Comparison of ENCODE assay signal across 9 cellular contexts in genomic region chr4:56978750-56979303, GRCh38. TPM values are rescaled to one million over a fixed set of nuclear protein-coding genes. Genes with fewer than 3 reads are reported as not detected.
DNase-seq lines count a peak whose midpoint lies in the region; ATAC-seq, FAIRE-seq and TF ChIP-seq lines count a peak whose summit lies in the region.
"Had no signal": no experiment of that assay in that cellular context is flagged by ENCODE, and none has a peak within 500 bp of the region (broad histone marks: within the 10 kb centered on the region; RNA-seq: fewer than 3 reads in every experiment).

POLR2B (plus strand) TSS chr4:56978896; CDS start chr4:56978986, 90 bp downstream.

- DNase-seq in AG08396 (ENCODE audit: low spot score) = peak; percentile 91
- peak; percentile 77 for DNase-seq in NCI-H345 treated with DMSO at 0.1 percent for 48 hours (lab: John Stamatoyannopoulos, UW; ENCODE audit: unreplicated experiment)
- peak; percentile 97 for DNase-seq in cerebellar cortex (ENCODE audit: low spot score)
- peak; percentile 60 for DNase-seq in keratinocyte (ENCODE audit: low read depth, low spot score)
- DNase-seq in stimulated activated CD4-positive, alpha-beta T cell treated with anti-CD3 and anti-CD28 coated beads, Interleukin-15, amount 100 ng/mL, for 24 hours = peak; percentile 94

- H3K9me3 ChIP-seq in keratinocyte (ENCODE audit: control insufficient read depth, low read depth, low read length) = no peaks in the 10 kb centered on the region

- FAIRE-seq in keratinocyte (lab: Jason Lieb, UNC) = peak; percentile 76
- FAIRE-seq: colon had no signal

- peak within 1 kb of the TSS; percentile 82 for H2AFZ ChIP-seq in keratinocyte (ENCODE audit: control insufficient read depth, low read length)

- H3K4me1 ChIP-seq in keratinocyte (ENCODE audit: control insufficient read depth, extremely low read depth, insufficient read depth, low read length) = peaks cover 20% of the 10 kb centered on the region

- H3K27ac ChIP-seq in keratinocyte (ENCODE audit: control insufficient read depth, insufficient read depth, low read length) = peak within 1 kb of the TSS; percentile 90

- H3K79me2 ChIP-seq in keratinocyte (ENCODE audit: control insufficient read depth, insufficient read depth, low read length) = peaks cover 86% of the 10 kb centered on the region

- no peaks in the 10 kb centered on the region for H3K9me1 ChIP-seq in keratinocyte (ENCODE audit: control insufficient read depth, extremely low read depth, insufficient read depth, low read length)

- TF ChIP-seq CTCF in keratinocyte (optimal IDR thresholded peaks at IDR 0.05 in 1 of 3, IDR thresholded peaks at IDR 0.05 in 1 of 3, conservative IDR thresholded peaks at IDR 0.05 in 1 of 3; ENCODE audit: extremely low read depth in 1 of 3, insufficient read depth in 2 of 3, low read length in 3 of 3) = no peak

- H3K36me3 ChIP-seq in keratinocyte (ENCODE audit: control insufficient read depth in 2 of 2, extremely low read depth in 1 of 2, insufficient read depth in 2 of 2, low read length in 2 of 2) = peaks cover 2 to 4% of the 10 kb centered on the region in 2 experiments

- H3K4me3 ChIP-seq in keratinocyte (ENCODE audit: control insufficient read depth in 2 of 3, extremely low read depth in 1 of 3, insufficient read depth in 2 of 3, low read depth in 1 of 3, low read length in 3 of 3) = peak within 1 kb of the TSS; percentile 86 to 99 (median 97)

- dilution Hi-C loops in keratinocyte (cut with MboI; ENCODE audit: extremely low pct_ligation_motif_present, low sequenced_read_pairs) = no loop called here

- H3K9ac ChIP-seq in keratinocyte (ENCODE audit: control insufficient read depth, extremely low read depth, insufficient read depth, low read length) = peak within 1 kb of the TSS; percentile 98

- peaks cover 6% of the 10 kb centered on the region for H4K20me1 ChIP-seq in keratinocyte (ENCODE audit: control insufficient read depth, extremely low read depth, insufficient read depth, low read length)

- no peaks in the 10 kb centered on the region for H3K27me3 ChIP-seq in keratinocyte (ENCODE audit: control insufficient read depth, extremely low read depth, insufficient read depth, low read length)

- peak within 1 kb of the TSS; percentile 79 for H3K4me2 ChIP-seq in keratinocyte (ENCODE audit: control insufficient read depth, extremely low read depth, insufficient read depth, low read depth, low read length)

- ATAC-seq in GM19023 (IDR thresholded peaks at IDR 0.05; ENCODE audit: unreplicated experiment) = peak; percentile 40
- peak; percentile 50 for ATAC-seq in HG03280 (IDR thresholded peaks at IDR 0.05; ENCODE audit: unreplicated experiment)
- ATAC-seq in activated CD4-positive, CD25-positive, alpha-beta regulatory T cell treated with anti-CD3 and anti-CD28 coated beads, Interleukin-2, amount 50 U/mL, for 24 hours = peak; percentile 44 to 54

RNA-seq across cellular contexts. Expression of gene POLR2B, which starts in this region (rescaled TPM):
- 86.7 to 153 TPM (median 110 TPM) in 3 replicates for polyA plus RNA-seq in keratinocyte
- polyA plus RNA-seq in keratinocyte (2011; ENCODE audit: low read depth) = 293 TPM
- 43.1 and 82.7 TPM in 2 replicates for polyA plus RNA-seq in keratinocyte (2011; cell fraction: cytosol; rRNA removed)
- polyA plus RNA-seq in keratinocyte (2011; cell fraction: nucleus; rRNA removed) = 180 and 261 TPM in 2 replicates
- 67.3 and 87.7 TPM in 2 replicates for polyA plus RNA-seq in keratinocyte (2012; ENCODE audit: low replicate concordance)
- polyA minus RNA-seq in keratinocyte = 28.8 to 128 TPM (median 69.8 TPM) in 3 replicates
- 43.2 TPM for polyA minus RNA-seq in keratinocyte (2011; cell fraction: cytosol; rRNA and poly(A)+ RNA removed)
- 75.8 and 129 TPM in 2 replicates for polyA minus RNA-seq in keratinocyte (2011; cell fraction: nucleus; rRNA and poly(A)+ RNA removed)

Comparison
In these comparisons a context has a peak if more than half of its experiments do, and no peak if none do; other contexts are left out.
1. Peak in every context shown above with its lines: DNase-seq, ATAC-seq, H3K4me3 ChIP-seq and H3K27ac ChIP-seq.